ENCODE assay signal across 10 cellular contexts in genomic region chr6:96907498-96907897, GRCh38. TPM values are rescaled to one million over a fixed set of nuclear protein-coding genes. Genes with fewer than 3 reads are reported as not detected.
DNase-seq lines count a peak whose midpoint lies in the region; ATAC-seq, FAIRE-seq and TF ChIP-seq lines count a peak whose summit lies in the region.
"Had no signal": no experiment of that assay in that cellular context is flagged by ENCODE, and none has a peak within 500 bp of the region (broad histone marks: within the 10 kb centered on the region; RNA-seq: fewer than 3 reads in every experiment).

No MANE protein-coding gene starts in this region.

- peak; percentile 63 for DNase-seq in activated CD4-positive, alpha-beta T cell treated with anti-CD3 and anti-CD28 coated beads, Interleukin-2, amount 10 ng/mL, durations not matched to agents 24 days and 14 days
- no peak for DNase-seq in activated CD4-positive, alpha-beta T cell treated with anti-CD3 and anti-CD28 coated beads, Interleukin-2, amount 50 U/mL, for 1 hour
- peak; percentile 98 for DNase-seq in SK-MEL-5 (ENCODE audit: low read depth, low spot score)
- DNase-seq in stimulated activated CD4-positive, alpha-beta T cell treated with anti-CD3 and anti-CD28 coated beads, TNF-alpha, amount 100 ng/mL, for 48 hours (ENCODE audit: low read depth in 3 of 3), result peak; percentile 8 to 44 (median 26)
- no peak for DNase-seq in hippocampal formation (lab: John Stamatoyannopoulos, UW)
- DNase-seq in pancreas, result no peak
- no peak for DNase-seq in occipital lobe (lab: John Stamatoyannopoulos, UW)
- DNase-seq: left cardiac atrium had no signal

- H3K9me3 ChIP-seq in pancreas, result no peaks in the 10 kb centered on the region
- H3K9me3 ChIP-seq: SJSA1 had no signal

- ATAC-seq in HG02852 (IDR thresholded peaks at IDR 0.05; ENCODE audit: unreplicated experiment), result peak; percentile 97
- no peak for ATAC-seq in pancreas

- H3K9me3 Mint-ChIP-seq in activated CD4-positive, alpha-beta T cell treated with anti-CD3 and anti-CD28 coated beads, Interleukin-2, amount 10 ng/mL, durations not matched to agents 24 days and 14 days, result no peaks in the 10 kb centered on the region

- no peaks in the 10 kb centered on the region for H3K27me3 ChIP-seq in pancreas

- no peaks in the 10 kb centered on the region for H3K4me1 ChIP-seq in pancreas
- H3K4me1 ChIP-seq: SJSA1 had no signal

- H3K27ac ChIP-seq in pancreas, result no peak overlapping the region
- H3K27ac ChIP-seq: SJSA1 had no signal

- intact Hi-C loops in activated CD4-positive, alpha-beta T cell treated with anti-CD3 and anti-CD28 coated beads, Interleukin-2, amount 10 ng/mL, durations not matched to agents 24 days and 14 days (cut with micrococcal nuclease), result loop anchor here (1.0 to 5.0 kb wide), 4 partner anchors 10 to 1330 kb away; partner anchors contain the start of genes KLHL32, MANEA and NDUFAF4
- intact Hi-C loops in pancreas (cut with DNase I), result loop anchor here in 2 of 3 donors (10.0 kb wide), 2 partner anchors 137 to 147 kb away; no protein-coding TSS in a partner anchor

- H3K4me1 Mint-ChIP-seq in activated CD4-positive, alpha-beta T cell treated with anti-CD3 and anti-CD28 coated beads, Interleukin-2, amount 10 ng/mL, durations not matched to agents 24 days and 14 days, result peaks cover 16% of the 10 kb centered on the region

- no peaks in the 10 kb centered on the region for H3K36me3 Mint-ChIP-seq in activated CD4-positive, alpha-beta T cell treated with anti-CD3 and anti-CD28 coated beads, Interleukin-2, amount 10 ng/mL, durations not matched to agents 24 days and 14 days (ENCODE audit: low read depth)

- peaks cover 25% of the 10 kb centered on the region for H3K27me3 Mint-ChIP-seq in activated CD4-positive, alpha-beta T cell treated with anti-CD3 and anti-CD28 coated beads, Interleukin-2, amount 10 ng/mL, durations not matched to agents 24 days and 14 days

- 76 to 83% methylated on average over 2 of the region's 2 CpGs for WGBS in pancreas, 2 donors

- no peak for TF ChIP-seq CTCF in pancreas (IDR thresholded peaks at IDR 0.05)

- no peak for FAIRE-seq in pancreas (lab: Jason Lieb, UNC)

- H3K4me3 ChIP-seq in pancreas, result no peak overlapping the region
- H3K4me3 ChIP-seq: SJSA1 had no signal

- in situ Hi-C loops in SK-MEL-5 (cut with HindIII; ENCODE audit: low pct_unique_long_range_greater_than_20kb, low sequenced_read_pairs), result no loop called here

- no peak overlapping the region for H3K27ac Mint-ChIP-seq in activated CD4-positive, alpha-beta T cell treated with anti-CD3 and anti-CD28 coated beads, Interleukin-2, amount 10 ng/mL, durations not matched to agents 24 days and 14 days

- no peak overlapping the region for H3K4me3 Mint-ChIP-seq in activated CD4-positive, alpha-beta T cell treated with anti-CD3 and anti-CD28 coated beads, Interleukin-2, amount 10 ng/mL, durations not matched to agents 24 days and 14 days

- H3K36me3 ChIP-seq in pancreas, result no peaks in the 10 kb centered on the region
- H3K36me3 ChIP-seq: SJSA1 had no signal

RNA-seq across cellular contexts. Expression of gene NDUFAF4, which starts 9.8 kb away (rescaled TPM):
- total RNA-seq in activated CD4-positive, alpha-beta T cell treated with anti-CD3 and anti-CD28 coated beads, Interleukin-2, amount 10 ng/mL, durations not matched to agents 24 days and 14 days, result 71.8 and 74.4 TPM in 2 replicates
- 120 and 122 TPM in 2 replicates for total RNA-seq in SK-MEL-5 (2014; rRNA removed; shearing (Covaris generic))
- 33.7 and 39.8 TPM in 2 replicates for polyA plus RNA-seq in SK-MEL-5 (2015; cell fraction: cytosol; rRNA removed)
- polyA plus RNA-seq in SK-MEL-5 (2015; cell fraction: nucleus; rRNA removed), result 26.8 and 35.8 TPM in 2 replicates
- total RNA-seq in pancreas (10 to 100 TPM in 5 of 6 donors, 1 to 10 TPM in 1; 8.2 to 15.2 (median 12.0) TPM), occipital lobe (40.1 TPM)
- 10 to 100 TPM; 11.1 to 17.0 TPM for polyA plus RNA-seq in pancreas

RNA-seq across cellular contexts. Expression of gene KLHL32, which starts 17.0 kb away (rescaled TPM):
- 0.07 and 0.44 TPM in 2 replicates for total RNA-seq in activated CD4-positive, alpha-beta T cell treated with anti-CD3 and anti-CD28 coated beads, Interleukin-2, amount 10 ng/mL, durations not matched to agents 24 days and 14 days
- total RNA-seq in SK-MEL-5 (2014; rRNA removed; shearing (Covaris generic)), result 6.1 and 7.3 TPM in 2 replicates
- 5.4 and 7.3 TPM in 2 replicates for polyA plus RNA-seq in SK-MEL-5 (2015; cell fraction: cytosol; rRNA removed)
- 6.8 and 10.0 TPM in 2 replicates for polyA plus RNA-seq in SK-MEL-5 (2015; cell fraction: nucleus; rRNA removed)
- total RNA-seq in pancreas, result 1 to 10 TPM in 1 of 6 donors, under 1 TPM in 5; 0.37 to 1.3 (median 0.43) TPM
- polyA plus RNA-seq in pancreas, result 1 to 10 TPM in 1 of 2 donors, under 1 TPM in 1; 0.49 to 1.2 TPM
- total RNA-seq in occipital lobe, result 44.9 TPM

Comparison
In these comparisons a context has a peak if more than half of its experiments do, and no peak if none do; other contexts are left out.
1. DNase-seq: peak in activated CD4-positive, alpha-beta T cell treated with anti-CD3 and anti-CD28 coated beads, Interleukin-2, amount 10 ng/mL, durations not matched to agents 24 days and 14 days (single experiment), SK-MEL-5 (single experiment) and stimulated activated CD4-positive, alpha-beta T cell treated with anti-CD3 and anti-CD28 coated beads, TNF-alpha, amount 100 ng/mL, for 48 hours (3 of 3); none in activated CD4-positive, alpha-beta T cell treated with anti-CD3 and anti-CD28 coated beads, Interleukin-2, amount 50 U/mL, for 1 hour (single experiment), hippocampal formation (0 of 2), pancreas (0 of 6) and occipital lobe (single experiment).